ENCODE assay signal across 17 cellular contexts in genomic region chr22:43572710-43573109, GRCh38.
A peak's percentile ranks its signal among the peaks of the same experiment; 100 is the strongest.
DNase-seq lines count a peak whose midpoint lies in the region; ATAC-seq and TF ChIP-seq lines count a peak whose summit lies in the region.
"Had no signal": no experiment of that assay in that cellular context is flagged by ENCODE, and none has a peak within 500 bp of the region (broad histone marks: within the 10 kb centered on the region; RNA-seq: fewer than 3 reads in every experiment).

No MANE protein-coding gene starts in this region.

- no peak overlapping the region for H3K4me3 Mint-ChIP-seq in activated naive CD8-positive, alpha-beta T cell
- no peak overlapping the region for H3K4me3 Mint-ChIP-seq in activated naive CD8-positive, alpha-beta T cell treated with anti-CD3 and anti-CD28 coated beads, Interleukin-2, amount 50 U/mL, for 24 hours
- H3K4me3 Mint-ChIP-seq: B cell; CD4-positive, alpha-beta T cell; CD8-positive, alpha-beta T cell had no signal

- TF ChIP-seq POLR2A in esophagus muscularis mucosa (IDR thresholded peaks at IDR 0.05; ENCODE audit: low read depth) = no peak

- no peaks in the 10 kb centered on the region for H3K4me1 Mint-ChIP-seq in activated naive CD8-positive, alpha-beta T cell (ENCODE audit: low read depth)
- no peaks in the 10 kb centered on the region for H3K4me1 Mint-ChIP-seq in activated naive CD8-positive, alpha-beta T cell treated with anti-CD3 and anti-CD28 coated beads, Interleukin-2, amount 50 U/mL, for 24 hours
- H3K4me1 Mint-ChIP-seq: B cell had no signal

- H3K4me3 ChIP-seq in esophagus muscularis mucosa = no peak overlapping the region
- H3K4me3 ChIP-seq: A549; BLaER1 treated with 17β-estradiol and CSF1 and Interleukin-3, amounts not matched to agents 10 nM and 100 nM had no signal

- H3K27ac ChIP-seq in esophagus muscularis mucosa (replicated peaks in 1 of 4) = no peak overlapping the region
- H3K27ac ChIP-seq: 22Rv1; A549; BLaER1 treated with 17β-estradiol and CSF1 and Interleukin-3, amounts not matched to agents 10 nM and 100 nM; C4-2B had no signal

- no peaks in the 10 kb centered on the region for H3K36me3 ChIP-seq in esophagus muscularis mucosa
- H3K36me3 ChIP-seq: BLaER1 treated with 17β-estradiol and CSF1 and Interleukin-3, amounts not matched to agents 10 nM and 100 nM had no signal

- no peak for ATAC-seq in activated naive CD8-positive, alpha-beta T cell treated with anti-CD3 and anti-CD28 coated beads, Interleukin-2, amount 50 U/mL, for 24 hours
- ATAC-seq: A549; CD8-positive, alpha-beta T cell had no signal

- no peak for TF ChIP-seq CTCF in esophagus muscularis mucosa (IDR thresholded peaks at IDR 0.05)

- peak overlapping the region; percentile 61 for H3K27ac Mint-ChIP-seq in activated naive CD8-positive, alpha-beta T cell
- H3K27ac Mint-ChIP-seq in activated naive CD8-positive, alpha-beta T cell treated with anti-CD3 and anti-CD28 coated beads, Interleukin-2, amount 50 U/mL, for 24 hours = no peak overlapping the region
- H3K27ac Mint-ChIP-seq: B cell; CD4-positive, alpha-beta T cell; CD8-positive, alpha-beta T cell had no signal

- peaks cover 0 to 2% (median 0%) of the 10 kb centered on the region in 4 donors for H3K27me3 ChIP-seq in esophagus muscularis mucosa
- H3K27me3 ChIP-seq: BLaER1 treated with 17β-estradiol and CSF1 and Interleukin-3, amounts not matched to agents 10 nM and 100 nM had no signal

- H3K9me3 Mint-ChIP-seq in activated naive CD8-positive, alpha-beta T cell (ENCODE audit: low read depth) = no peaks in the 10 kb centered on the region
- no peaks in the 10 kb centered on the region for H3K9me3 Mint-ChIP-seq in activated naive CD8-positive, alpha-beta T cell treated with anti-CD3 and anti-CD28 coated beads, Interleukin-2, amount 50 U/mL, for 24 hours
- H3K9me3 Mint-ChIP-seq: CD4-positive, alpha-beta T cell; CD8-positive, alpha-beta T cell had no signal

- H3K9me3 ChIP-seq in esophagus muscularis mucosa = no peaks in the 10 kb centered on the region
- H3K9me3 ChIP-seq: A549; BLaER1 treated with 17β-estradiol and CSF1 and Interleukin-3, amounts not matched to agents 10 nM and 100 nM; Caco-2 had no signal

- no peaks in the 10 kb centered on the region for H3K4me1 ChIP-seq in esophagus muscularis mucosa
- H3K4me1 ChIP-seq: A549; BLaER1 treated with 17β-estradiol and CSF1 and Interleukin-3, amounts not matched to agents 10 nM and 100 nM; Caco-2 had no signal

- no peak for TF ChIP-seq EP300 in esophagus muscularis mucosa (IDR thresholded peaks at IDR 0.05)

- intact Hi-C loops in esophagus muscularis mucosa (cut with DNase I) = no loop called here

- DNase-seq in activated CD8-positive, alpha-beta memory T cell treated with anti-CD3 and anti-CD28 coated beads for 24 hours = peak; percentile 4
- DNase-seq in activated CD8-positive, alpha-beta memory T cell treated with anti-CD3 and anti-CD28 coated beads, Interleukin-2, amount 50 U/mL, for 48 hours = no peak
- no peak for DNase-seq in activated naive CD8-positive, alpha-beta T cell treated with anti-CD3 and anti-CD28 coated beads, Interleukin-2, amount 50 U/mL, for 24 hours
- DNase-seq in esophagus muscularis mucosa (ENCODE audit: extremely low spot score) = peak; percentile 26
- DNase-seq: AML-193; Caco-2; Calu3; CD4-positive, alpha-beta T cell; CD8-positive, alpha-beta T cell; DMS79 treated with DMSO at 0.1 percent for 48 hours; GF-D8 had no signal

- H3K27me3 Mint-ChIP-seq in activated naive CD8-positive, alpha-beta T cell = peaks cover 8% of the 10 kb centered on the region
- H3K27me3 Mint-ChIP-seq in activated naive CD8-positive, alpha-beta T cell treated with anti-CD3 and anti-CD28 coated beads, Interleukin-2, amount 50 U/mL, for 24 hours = peaks cover 2% of the 10 kb centered on the region

- 90% methylated on average over 9 of the region's 9 CpGs for WGBS in esophagus muscularis mucosa

- no peaks in the 10 kb centered on the region for H3K36me3 Mint-ChIP-seq in activated naive CD8-positive, alpha-beta T cell
- no peaks in the 10 kb centered on the region for H3K36me3 Mint-ChIP-seq in activated naive CD8-positive, alpha-beta T cell treated with anti-CD3 and anti-CD28 coated beads, Interleukin-2, amount 50 U/mL, for 24 hours (ENCODE audit: low read depth)
- H3K36me3 Mint-ChIP-seq: CD8-positive, alpha-beta T cell had no signal

Comparison
In these comparisons a context has a peak if more than half of its experiments do, and no peak if none do; other contexts are left out.
1. DNase-seq: peak in activated CD8-positive, alpha-beta memory T cell treated with anti-CD3 and anti-CD28 coated beads for 24 hours (single experiment) and esophagus muscularis mucosa (single experiment); none in activated CD8-positive, alpha-beta memory T cell treated with anti-CD3 and anti-CD28 coated beads, Interleukin-2, amount 50 U/mL, for 48 hours (single experiment) and activated naive CD8-positive, alpha-beta T cell treated with anti-CD3 and anti-CD28 coated beads, Interleukin-2, amount 50 U/mL, for 24 hours (single experiment).